Comparison of ENCODE assay signal across 22 cellular contexts in the genomic region with DNA sequence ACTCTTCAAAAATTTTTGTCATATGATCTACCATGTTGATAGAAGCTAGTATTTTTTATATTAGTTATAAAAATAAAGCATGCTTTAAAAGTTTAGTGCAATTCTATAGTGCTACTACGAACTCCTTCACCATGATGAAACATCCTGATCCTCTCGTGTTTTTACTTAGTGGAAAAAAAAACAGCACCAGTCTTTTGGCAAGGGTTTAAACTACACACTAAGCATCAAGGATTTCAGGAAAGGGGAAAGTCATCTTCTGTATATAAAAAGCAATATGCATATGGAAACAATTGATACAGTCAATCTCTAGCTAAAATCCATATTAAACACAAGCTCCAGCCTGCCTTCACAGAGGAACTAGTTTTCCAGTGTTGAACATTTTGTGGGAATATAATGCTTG. TPM values are rescaled to one million over a fixed set of nuclear protein-coding genes. Genes with fewer than 3 reads are reported as not detected.
A peak's percentile ranks its signal among the peaks of the same experiment; 100 is the strongest.
DNase-seq lines count a peak whose midpoint lies in the region; ATAC-seq, FAIRE-seq and TF ChIP-seq lines count a peak whose summit lies in the region.
"Had no signal": no experiment of that assay in that cellular context is flagged by ENCODE, and none has a peak within 500 bp of the region (broad histone marks: within the 10 kb centered on the region; RNA-seq: fewer than 3 reads in every experiment).

No MANE protein-coding gene starts in this region.

- no peak for DNase-seq in GM12892 (ENCODE audit: insufficient read length)
- DNase-seq in adipocyte (ENCODE audit: low read depth): peak; percentile 58
- DNase-seq in fibroblast of peridontal ligament (ENCODE audit: extremely low read depth): peak; percentile 74
- no peak for DNase-seq in pancreas
- DNase-seq in cardiac septum (ENCODE audit: low spot score): no peak
- no peak for DNase-seq in activated naive CD4-positive, alpha-beta T cell treated with anti-CD3 and anti-CD28 coated beads, Interleukin-2, amount 10 ng/mL, durations not matched to agents 7 days and 5 days
- no peak for DNase-seq in activated T-cell treated with anti-CD3 and anti-CD28 coated beads, Interleukin-2, amount 50 U/mL, for 48 hours
- DNase-seq: CD4-positive, CD25-positive, alpha-beta regulatory T cell; KBM-7; MG63; NCI-H2029 treated with DMSO at 0.1 percent for 48 hours; NCI-H2227 treated with DMSO at 0.1 percent for 48 hours; NCI-H526 treated with DMSO at 0.1 percent for 48 hours; Right ventricle myocardium superior; RPMI8226 had no signal

- FAIRE-seq in GM12892 (lab: Jason Lieb, UNC): peak; percentile 56
- FAIRE-seq in pancreas (lab: Jason Lieb, UNC): peak; percentile 82
- FAIRE-seq: G401.6, GM12891, GM19239, H54, HTR-8/SVneo had no signal

- CTCF ChIA-PET in activated naive CD4-positive, alpha-beta T cell treated with anti-CD3 and anti-CD28 coated beads, Interleukin-2, amount 10 ng/mL, durations not matched to agents 7 days and 5 days (lab: Charles Lee): no interaction called here

- no peaks in the 10 kb centered on the region for H3K27me3 Mint-ChIP-seq in activated naive CD4-positive, alpha-beta T cell treated with anti-CD3 and anti-CD28 coated beads, Interleukin-2, amount 10 ng/mL, durations not matched to agents 7 days and 5 days
- H3K27me3 Mint-ChIP-seq: CD4-positive, CD25-positive, alpha-beta regulatory T cell had no signal

- intact Hi-C loops in pancreas (cut with DNase I) (no loop called here), cardiac septum (cut with DNase I) (no loop called here)

- no peak for ATAC-seq in pancreas

- no peaks in the 10 kb centered on the region for H3K9me3 ChIP-seq in adipocyte (ENCODE audit: control insufficient read depth, low read length)
- no peaks in the 10 kb centered on the region for H3K9me3 ChIP-seq in pancreas
- H3K9me3 ChIP-seq: BLaER1, MG63, SJSA1 had no signal

- H3K36me3 Mint-ChIP-seq in activated naive CD4-positive, alpha-beta T cell treated with anti-CD3 and anti-CD28 coated beads, Interleukin-2, amount 10 ng/mL, durations not matched to agents 7 days and 5 days: peaks cover 7% of the 10 kb centered on the region
- H3K36me3 Mint-ChIP-seq: CD4-positive, CD25-positive, alpha-beta regulatory T cell had no signal

- TF ChIP-seq POLR2A in GM12892 (IDR thresholded peaks at IDR 0.05; ENCODE audit: low read depth, low read length): no peak

- no peak overlapping the region for H3K4me3 Mint-ChIP-seq in activated naive CD4-positive, alpha-beta T cell treated with anti-CD3 and anti-CD28 coated beads, Interleukin-2, amount 10 ng/mL, durations not matched to agents 7 days and 5 days
- H3K4me3 Mint-ChIP-seq: CD4-positive, CD25-positive, alpha-beta regulatory T cell had no signal

- no peaks in the 10 kb centered on the region for H3K4me1 Mint-ChIP-seq in activated naive CD4-positive, alpha-beta T cell treated with anti-CD3 and anti-CD28 coated beads, Interleukin-2, amount 10 ng/mL, durations not matched to agents 7 days and 5 days

- H3K36me3 ChIP-seq in adipocyte (ENCODE audit: control insufficient read depth, insufficient read depth, low read length, severe bottlenecking): peaks cover 12% of the 10 kb centered on the region
- no peaks in the 10 kb centered on the region for H3K36me3 ChIP-seq in pancreas
- H3K36me3 ChIP-seq: MG63, SJSA1 had no signal

- no peaks in the 10 kb centered on the region for H3K9me3 Mint-ChIP-seq in activated naive CD4-positive, alpha-beta T cell treated with anti-CD3 and anti-CD28 coated beads, Interleukin-2, amount 10 ng/mL, durations not matched to agents 7 days and 5 days
- H3K9me3 Mint-ChIP-seq: CD4-positive, CD25-positive, alpha-beta regulatory T cell had no signal

- H3K27ac ChIP-seq in pancreas: no peak overlapping the region
- H3K27ac ChIP-seq: BLaER1, SJSA1 had no signal

- H3K4me3 ChIP-seq in adipocyte (ENCODE audit: low read length): no peak overlapping the region
- H3K4me3 ChIP-seq in pancreas: no peak overlapping the region
- H3K4me3 ChIP-seq: BLaER1, MG63, SJSA1 had no signal

- no peak overlapping the region for H3K27ac Mint-ChIP-seq in activated naive CD4-positive, alpha-beta T cell treated with anti-CD3 and anti-CD28 coated beads, Interleukin-2, amount 10 ng/mL, durations not matched to agents 7 days and 5 days
- H3K27ac Mint-ChIP-seq: CD4-positive, CD25-positive, alpha-beta regulatory T cell had no signal

- 60 to 67% methylated on average over 2 of the region's 2 CpGs for WGBS in pancreas, 2 donors

- H3K27me3 ChIP-seq in adipocyte (replicated peaks; ENCODE audit: control insufficient read depth, insufficient read depth, low read length) (no peaks in the 10 kb centered on the region), pancreas (no peaks in the 10 kb centered on the region)
- H3K27me3 ChIP-seq: MG63, SJSA1 had no signal

- TF ChIP-seq CTCF in pancreas (IDR thresholded peaks at IDR 0.05): no peak

- H3K4me1 ChIP-seq in adipocyte (ENCODE audit: control insufficient read depth, insufficient read depth, low read length) (peaks cover 15% of the 10 kb centered on the region), pancreas (no peaks in the 10 kb centered on the region)
- H3K4me1 ChIP-seq: BLaER1, SJSA1 had no signal

- no peak overlapping the region for H3K9ac ChIP-seq in adipocyte (ENCODE audit: low read length)
- H3K9ac ChIP-seq: BLaER1 had no signal

RNA-seq across cellular contexts. Expression of a gene that starts 18.7 kb away (rescaled TPM):
- polyA plus RNA-seq in GM12892 (2012; ENCODE audit: missing spikeins): 18.4 TPM
- 10 to 100 TPM in 1 of 6 donors, 1 to 10 TPM in 5; 5.1 to 10.6 (median 7.9) TPM for total RNA-seq in pancreas
- polyA plus RNA-seq in pancreas: 10 to 100 TPM in 1 of 2 donors, 1 to 10 TPM in 1; 3.9 to 10.7 TPM
- 11.2 TPM for total RNA-seq in cardiac septum

Comparison
In these comparisons a context has a peak if more than half of its experiments do, and no peak if none do; other contexts are left out.
1. DNase-seq: peak in adipocyte (single experiment) and fibroblast of peridontal ligament (single experiment); none in GM12892 (single experiment), pancreas (0 of 6), cardiac septum (single experiment), activated naive CD4-positive, alpha-beta T cell treated with anti-CD3 and anti-CD28 coated beads, Interleukin-2, amount 10 ng/mL, durations not matched to agents 7 days and 5 days (single experiment) and activated T-cell treated with anti-CD3 and anti-CD28 coated beads, Interleukin-2, amount 50 U/mL, for 48 hours (0 of 2).